ENCODE assay signal across 8 cellular contexts in the genomic region with DNA sequence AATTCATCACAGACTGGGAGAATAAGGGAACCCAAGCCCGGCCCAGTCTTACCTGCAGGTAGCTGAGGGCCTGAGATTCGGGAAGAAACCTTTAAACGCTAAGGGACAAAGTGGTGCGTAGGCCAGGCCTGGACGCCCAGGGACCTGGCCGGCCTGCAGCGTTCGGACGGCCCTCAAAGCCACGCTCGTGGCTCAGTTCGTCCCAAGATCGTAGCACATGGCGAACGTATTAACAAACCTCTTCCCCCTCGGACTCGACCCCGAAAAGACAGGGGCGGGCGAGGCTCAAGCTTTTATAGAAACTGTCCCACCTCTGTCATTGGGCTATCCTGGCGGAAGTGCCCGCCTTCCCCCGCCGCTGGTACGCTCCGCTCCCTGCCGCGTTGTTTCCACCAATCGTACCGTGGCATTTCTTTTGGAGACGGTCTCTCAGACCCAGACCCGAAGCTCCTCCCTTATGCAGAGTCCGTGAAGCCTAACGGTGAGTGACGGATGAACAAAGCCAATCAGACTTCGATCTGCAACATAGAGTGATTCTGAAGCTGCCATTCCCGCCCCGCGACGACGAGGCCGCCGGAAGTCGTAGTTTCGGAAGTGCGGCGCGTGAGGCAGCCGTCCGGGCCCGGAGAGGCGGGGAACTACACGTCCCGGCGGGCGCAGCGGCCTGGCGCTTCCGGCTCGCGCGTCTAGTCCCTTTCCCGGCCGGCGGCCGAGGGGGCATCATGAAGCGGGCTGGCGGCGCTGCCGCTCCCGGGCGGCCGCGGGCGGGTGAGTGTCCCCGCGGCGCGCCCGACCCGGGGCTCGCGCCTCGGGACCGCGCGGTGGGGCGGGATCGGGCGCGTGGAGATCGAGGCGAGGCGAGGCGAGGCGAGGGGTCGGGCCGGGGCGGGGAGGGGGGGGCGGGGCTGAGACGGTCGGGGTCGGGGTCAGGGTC. TPM values are rescaled to one million over a fixed set of nuclear protein-coding genes. Genes with fewer than 3 reads are reported as not detected.
DNase-seq lines count a peak whose midpoint lies in the region; ATAC-seq and TF ChIP-seq lines count a peak whose summit lies in the region.

A gene (plus strand): TSS at position 692 of the 934 bp plus-strand sequence. CDS start 8,139 bp downstream, outside the sequence.

- peaks cover 4% of the 10 kb centered on the region for H3K27me3 Mint-ChIP-seq in neural progenitor cell (ENCODE audit: insufficient read depth, low read depth)

- peaks cover 86% of the 10 kb centered on the region for H3K79me2 ChIP-seq in neural progenitor cell (ENCODE audit: low read depth)

- ATAC-seq in foreskin keratinocyte = peak; percentile 84

- H2AFZ ChIP-seq in neural progenitor cell (replicated peaks) = no peak within 1 kb of the TSS

- peak within 1 kb of the TSS; percentile 96 for H3K4me2 ChIP-seq in neural progenitor cell

- peaks cover 52% of the 10 kb centered on the region for H3F3A ChIP-seq in neural progenitor cell (ENCODE audit: low read depth)

- H3K4me1 Mint-ChIP-seq in neural progenitor cell = peaks cover 56% of the 10 kb centered on the region

- H3K9me3 Mint-ChIP-seq in neural progenitor cell = no peaks in the 10 kb centered on the region

- peaks cover 90% of the 10 kb centered on the region for H4K20me1 ChIP-seq in neural progenitor cell (ENCODE audit: low read depth)

- H3K4me3 ChIP-seq in neural progenitor cell = peak within 1 kb of the TSS; percentile 97

- H3K27me3 ChIP-seq in foreskin keratinocyte = no peaks in the 10 kb centered on the region
- H3K27me3 ChIP-seq in neural progenitor cell = no peaks in the 10 kb centered on the region

- peak; percentile 99 for DNase-seq in GF-D8 (lab: John Stamatoyannopoulos, UW)
- peak; percentile 96 for DNase-seq in HEK293T (ENCODE audit: extremely low spot score)
- peak; percentile 100 for DNase-seq in MV-4-11 (lab: John Stamatoyannopoulos, UW)
- peak; percentile 100 for DNase-seq in SK-MEL-5 (ENCODE audit: low read depth, low spot score)
- DNase-seq in activated naive CD4-positive, alpha-beta T cell treated with Interleukin-2 at 50 U/mL for 16 hours = peak; percentile 98
- peak; percentile 100 for DNase-seq in foreskin keratinocyte
- DNase-seq in neural progenitor cell (ENCODE audit: low spot score) = peak; percentile 100
- peak; percentile 100 for DNase-seq in stromal cell of bone marrow (ENCODE audit: low read depth)

- TF ChIP-seq CTCF in foreskin keratinocyte (conservative IDR thresholded peaks at IDR 0.05) = no peak
- TF ChIP-seq CTCF in neural progenitor cell (IDR thresholded peaks at IDR 0.05) = no peak

- H3K36me3 ChIP-seq in neural progenitor cell = no peaks in the 10 kb centered on the region

- H3K36me3 Mint-ChIP-seq in neural progenitor cell = peaks cover 7% of the 10 kb centered on the region

- H3K4me1 ChIP-seq in foreskin keratinocyte (peaks cover 5% of the 10 kb centered on the region), neural progenitor cell (peaks cover 54% of the 10 kb centered on the region)

- H3K27ac Mint-ChIP-seq in neural progenitor cell = peak within 1 kb of the TSS; percentile 57

- H3K9ac ChIP-seq in neural progenitor cell = peak within 1 kb of the TSS; percentile 74

- POLR2A ChIA-PET in HEK293T (lab: Yijun Ruan, JAX) = interaction anchor here (0.6 to 2.7 kb wide), 61 partner anchors 8 to 382 kb away, joined by 3 to 40 read pairs (median 5); a partner anchor contains a TSS

- H3K27ac ChIP-seq in foreskin keratinocyte (peak within 1 kb of the TSS; percentile 87), neural progenitor cell (no peak within 1 kb of the TSS)

- CTCF ChIA-PET in HEK293T (lab: Yijun Ruan, JAX) = interaction anchor here (0.6 to 1.3 kb wide), 2 partner anchors 15 to 59 kb away, joined by 3 to 5 read pairs; a partner anchor contains a TSS

- in situ Hi-C loops in SK-MEL-5 (cut with HindIII; ENCODE audit: low pct_unique_long_range_greater_than_20kb, low sequenced_read_pairs) = no loop called here

- H3K9me3 ChIP-seq in neural progenitor cell (ENCODE audit: low read depth) = no peaks in the 10 kb centered on the region

- peak within 1 kb of the TSS; percentile 94 for H3K4me3 Mint-ChIP-seq in neural progenitor cell

TF ChIP-seq in HEK293T, 16 proteins besides CTCF, POLR2A, EP300 and RAD21:
- TF ChIP-seq ELF4 (IDR thresholded peaks at IDR 0.05) (peak; percentile 95), L3MBTL2 (conservative IDR thresholded peaks at IDR 0.05) (no peak; the same call in none of the 2 replicates), LEF1 (IDR thresholded peaks at IDR 0.05; ENCODE audit: borderline replicate concordance) (no peak), HDGF (IDR thresholded peaks at IDR 0.05; ENCODE audit: borderline replicate concordance) (no peak)
- TF ChIP-seq, protein P1, sequence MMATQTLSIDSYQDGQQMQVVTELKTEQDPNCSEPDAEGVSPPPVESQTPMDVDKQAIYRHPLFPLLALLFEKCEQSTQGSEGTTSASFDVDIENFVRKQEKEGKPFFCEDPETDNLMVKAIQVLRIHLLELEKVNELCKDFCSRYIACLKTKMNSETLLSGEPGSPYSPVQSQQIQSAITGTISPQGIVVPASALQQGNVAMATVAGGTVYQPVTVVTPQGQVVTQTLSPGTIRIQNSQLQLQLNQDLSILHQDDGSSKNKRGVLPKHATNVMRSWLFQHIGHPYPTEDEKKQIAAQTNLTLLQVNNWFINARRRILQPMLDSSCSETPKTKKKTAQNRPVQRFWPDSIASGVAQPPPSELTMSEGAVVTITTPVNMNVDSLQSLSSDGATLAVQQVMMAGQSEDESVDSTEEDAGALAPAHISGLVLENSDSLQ (IDR thresholded peaks at IDR 0.05) = peak; percentile 99

RNA-seq across cellular contexts. Expression of the gene that starts here (rescaled TPM):
- total RNA-seq in SK-MEL-5 (2014; rRNA removed; shearing (Covaris generic)) = 59.3 and 62.4 TPM in 2 replicates
- 91.5 and 101 TPM in 2 replicates for polyA plus RNA-seq in SK-MEL-5 (2015; cell fraction: cytosol; rRNA removed)
- polyA plus RNA-seq in SK-MEL-5 (2015; cell fraction: nucleus; rRNA removed) = 64.4 and 108 TPM in 2 replicates
- total RNA-seq in foreskin keratinocyte (86.0 and 89.7 TPM in 2 replicates), neural progenitor cell (ENCODE audit: low replicate concordance) (24.1 and 63.6 TPM in 2 replicates)
- polyA plus RNA-seq in foreskin keratinocyte = 62.1 and 69.0 TPM in 2 replicates
